35 cellular contexts compared by ENCODE assay signal in the genomic region with DNA sequence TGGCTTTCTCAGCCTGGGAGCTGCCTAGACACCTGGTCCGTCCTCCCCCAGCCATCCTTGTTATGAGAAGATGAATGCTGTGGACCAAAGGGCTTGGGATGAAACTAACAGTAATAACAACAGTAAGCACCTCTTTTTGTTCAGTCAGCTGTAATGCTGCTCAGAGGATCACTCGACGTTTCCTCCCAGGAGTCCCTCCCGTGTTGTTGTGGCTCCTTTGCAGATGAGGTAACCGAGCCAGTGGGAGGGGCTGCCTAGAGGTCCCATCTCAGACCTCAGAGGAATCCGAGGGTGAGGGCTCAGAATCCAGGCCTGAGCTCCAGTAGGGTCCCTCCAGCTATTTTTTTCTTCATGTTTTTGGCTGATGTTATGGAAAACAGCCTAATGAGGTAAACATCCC.
"Had no signal": no experiment of that assay in that cellular context is flagged by ENCODE, and none has a peak within 500 bp of the region (broad histone marks: within the 10 kb centered on the region; RNA-seq: fewer than 3 reads in every experiment).

No MANE protein-coding gene starts in this region.

- ATAC-seq: activated CD8-positive, alpha-beta T cell treated with anti-CD3 and anti-CD28 coated beads for 36 hours; activated naive CD4-positive, alpha-beta T cell treated with anti-CD3 and anti-CD28 coated beads, Interleukin-2, amount 50 U/mL, for 72 hours; activated T-cell treated with anti-CD3 and anti-CD28 coated beads, Interleukin-2, amount 50 U/mL, for 4 hours; activated T-cell treated with anti-CD3 and anti-CD28 coated beads, Interleukin-2, amount 50 U/mL, for 72 hours; activated T-helper 17 cell treated with anti-CD3 and anti-CD28 coated beads, Interleukin-2, amount 50 U/mL, for 72 hours; body of pancreas had no signal

- H3K4me1 Mint-ChIP-seq: activated B cell treated with CpG ODN at 0.5 μM for 24 hours; activated CD4-positive, alpha-beta T cell treated with anti-CD3 and anti-CD28 coated beads, Interleukin-2, amount 10 ng/mL, durations not matched to agents 24 days and 14 days; activated naive CD8-positive, alpha-beta T cell treated with anti-CD3 and anti-CD28 coated beads for 36 hours; activated T-helper 17 cell treated with anti-CD3 and anti-CD28 coated beads, Interleukin-2, amount 50 U/mL, for 72 hours had no signal

- H3K27me3 ChIP-seq: adrenal gland, body of pancreas, brain microvascular endothelial cell, breast epithelium had no signal

- H3K27me3 Mint-ChIP-seq: activated CD4-positive, alpha-beta memory T cell treated with anti-CD3 and anti-CD28 coated beads for 36 hours had no signal

- H3K4me3 Mint-ChIP-seq: activated B cell treated with CpG ODN at 0.5 μM for 24 hours; activated CD4-positive, alpha-beta memory T cell treated with anti-CD3 and anti-CD28 coated beads for 36 hours; activated CD4-positive, alpha-beta T cell treated with anti-CD3 and anti-CD28 coated beads, Interleukin-2, amount 10 ng/mL, durations not matched to agents 24 days and 14 days; activated CD8-positive, alpha-beta T cell treated with anti-CD3 and anti-CD28 coated beads for 36 hours; activated naive CD4-positive, alpha-beta T cell treated with anti-CD3 and anti-CD28 coated beads for 36 hours; activated naive CD8-positive, alpha-beta T cell treated with anti-CD3 and anti-CD28 coated beads for 36 hours; activated T-cell treated with anti-CD3 and anti-CD28 coated beads, Interleukin-2, amount 50 U/mL, for 4 hours; activated T-cell treated with anti-CD3 and anti-CD28 coated beads, Interleukin-2, amount 50 U/mL, for 72 hours; activated T-helper 1 cell treated with anti-CD3 and anti-CD28 coated beads, Interleukin-12 subunit alpha, Interleukin-12 subunit beta, Interleukin-2, Interleukin-4 antibody, amounts not matched to agents 30 ng/mL and 10 ng/mL and 1 ng/mL, durations not matched to agents 14 hours and 24 hours and 36 hours; activated T-helper 17 cell treated with anti-CD3 and anti-CD28 coated beads, Interleukin-2, amount 50 U/mL, for 72 hours; T-helper 1 cell treated with Interleukin-12 subunit alpha and Interleukin-12 subunit beta and Interleukin-4 antibody, amounts not matched to agents 30 μg/mL and 1 μg/mL, for 36 hours; T-helper 2 cell treated with Interferon-gamma antibody and Interleukin-4, amounts not matched to agents 5 μg/mL and 100 μg/mL, for 36 hours had no signal

- DNase-seq: activated B cell treated with CpG ODN at 0.5 μM for 24 hours; activated CD4-positive, alpha-beta memory T cell treated with anti-CD3 and anti-CD28 coated beads for 36 hours; activated CD4-positive, alpha-beta T cell treated with anti-CD3 and anti-CD28 coated beads for 4 hours; activated CD4-positive, alpha-beta T cell treated with anti-CD3 and anti-CD28 coated beads, Interleukin-2, amount 10 ng/mL, durations not matched to agents 24 days and 14 days; activated CD4-positive, alpha-beta T cell treated with anti-CD3 and anti-CD28 coated beads, Interleukin-2, amount 50 U/mL, for 1 hour; activated CD4-positive, alpha-beta T cell treated with anti-CD3 and anti-CD28 coated beads, Interleukin-2, amount 50 U/mL, for 4 hours; activated CD4-positive, CD25-positive, alpha-beta regulatory T cell treated with anti-CD3 and anti-CD28 coated beads, Interleukin-2, amount 50 U/mL, for 72 hours; activated CD8-positive, alpha-beta memory T cell treated with anti-CD3 and anti-CD28 coated beads, Interleukin-2, amount 50 U/mL, for 4 hours; activated CD8-positive, alpha-beta T cell treated with anti-CD3 and anti-CD28 coated beads for 36 hours; activated effector memory CD4-positive, alpha-beta T cell treated with anti-CD3 and anti-CD28 coated beads, Interleukin-2, amount 50 U/mL, for 16 hours; activated gamma-delta T cell treated with Interleukin-2 at 50 U/mL for 16 hours; activated naive CD4-positive, alpha-beta T cell; activated naive CD4-positive, alpha-beta T cell treated with anti-CD3 and anti-CD28 coated beads for 36 hours; activated naive CD4-positive, alpha-beta T cell treated with anti-CD3 and anti-CD28 coated beads, Interleukin-2, amount 50 U/mL, for 16 hours; activated naive CD8-positive, alpha-beta T cell treated with anti-CD3 and anti-CD28 coated beads for 36 hours; activated T-cell treated with anti-CD3 and anti-CD28 coated beads for 4 hours; activated T-cell treated with anti-CD3 and anti-CD28 coated beads, Interleukin-2, amount 50 U/mL, for 1 hour; activated T-cell treated with anti-CD3 and anti-CD28 coated beads, Interleukin-2, amount 50 U/mL, for 4 hours; activated T-cell treated with anti-CD3 and anti-CD28 coated beads, Interleukin-2, amount 50 U/mL, for 72 hours; adrenal gland; amniotic stem cell; aorta; body of pancreas; brain microvascular endothelial cell; central memory CD4-positive, alpha-beta T cell; T-helper 1 cell; T-helper 2 cell; T-helper 9 cell had no signal

- H3K4me3 ChIP-seq: adrenal gland, body of pancreas, breast epithelium had no signal

- H3K4me1 ChIP-seq: adrenal gland, body of pancreas, breast epithelium had no signal

- H3K9me3 ChIP-seq: adrenal gland, body of pancreas, breast epithelium had no signal

- H3K27ac ChIP-seq: adrenal gland, body of pancreas, brain microvascular endothelial cell, breast epithelium, VCaP had no signal

- H3K36me3 ChIP-seq: adrenal gland, brain microvascular endothelial cell, breast epithelium had no signal

- H3K27ac Mint-ChIP-seq: activated B cell treated with CpG ODN at 0.5 μM for 24 hours; activated CD4-positive, alpha-beta memory T cell treated with anti-CD3 and anti-CD28 coated beads for 36 hours; activated CD4-positive, alpha-beta T cell treated with anti-CD3 and anti-CD28 coated beads, Interleukin-2, amount 10 ng/mL, durations not matched to agents 24 days and 14 days; activated CD8-positive, alpha-beta T cell treated with anti-CD3 and anti-CD28 coated beads for 36 hours; activated naive CD4-positive, alpha-beta T cell treated with anti-CD3 and anti-CD28 coated beads for 36 hours; activated naive CD8-positive, alpha-beta T cell treated with anti-CD3 and anti-CD28 coated beads for 36 hours; activated T-cell treated with anti-CD3 and anti-CD28 coated beads, Interleukin-2, amount 50 U/mL, for 72 hours; activated T-helper 1 cell treated with anti-CD3 and anti-CD28 coated beads, Interleukin-12 subunit alpha, Interleukin-12 subunit beta, Interleukin-2, Interleukin-4 antibody, amounts not matched to agents 30 ng/mL and 10 ng/mL and 1 ng/mL, durations not matched to agents 14 hours and 24 hours and 36 hours; activated T-helper 17 cell treated with anti-CD3 and anti-CD28 coated beads, Interleukin-2, amount 50 U/mL, for 72 hours; T-helper 1 cell treated with Interleukin-12 subunit alpha and Interleukin-12 subunit beta and Interleukin-4 antibody, amounts not matched to agents 30 μg/mL and 1 μg/mL, for 36 hours; T-helper 2 cell treated with Interferon-gamma antibody and Interleukin-4, amounts not matched to agents 5 μg/mL and 100 μg/mL, for 36 hours had no signal

- H3K36me3 Mint-ChIP-seq: activated CD4-positive, alpha-beta memory T cell treated with anti-CD3 and anti-CD28 coated beads for 36 hours; activated naive CD4-positive, alpha-beta T cell treated with anti-CD3 and anti-CD28 coated beads, Interleukin-2, amount 50 U/mL, for 72 hours; activated naive CD8-positive, alpha-beta T cell treated with anti-CD3 and anti-CD28 coated beads for 36 hours had no signal

- H3K9me3 Mint-ChIP-seq: activated B cell treated with CpG ODN at 0.5 μM for 24 hours; activated CD4-positive, alpha-beta memory T cell treated with anti-CD3 and anti-CD28 coated beads for 36 hours; activated CD4-positive, alpha-beta T cell treated with anti-CD3 and anti-CD28 coated beads, Interleukin-2, amount 10 ng/mL, durations not matched to agents 24 days and 14 days; activated CD8-positive, alpha-beta T cell treated with anti-CD3 and anti-CD28 coated beads for 36 hours; activated naive CD4-positive, alpha-beta T cell treated with anti-CD3 and anti-CD28 coated beads for 36 hours; activated naive CD4-positive, alpha-beta T cell treated with anti-CD3 and anti-CD28 coated beads, Interleukin-2, amount 50 U/mL, for 72 hours; activated naive CD8-positive, alpha-beta T cell treated with anti-CD3 and anti-CD28 coated beads for 36 hours; activated T-cell treated with anti-CD3 and anti-CD28 coated beads, Interleukin-2, amount 50 U/mL, for 4 hours; activated T-cell treated with anti-CD3 and anti-CD28 coated beads, Interleukin-2, amount 50 U/mL, for 72 hours; activated T-helper 1 cell treated with anti-CD3 and anti-CD28 coated beads, Interleukin-12 subunit alpha, Interleukin-12 subunit beta, Interleukin-2, Interleukin-4 antibody, amounts not matched to agents 30 ng/mL and 10 ng/mL and 1 ng/mL, durations not matched to agents 14 hours and 24 hours and 36 hours; activated T-helper 17 cell treated with anti-CD3 and anti-CD28 coated beads, Interleukin-2, amount 50 U/mL, for 72 hours; T-helper 1 cell treated with Interleukin-12 subunit alpha and Interleukin-12 subunit beta and Interleukin-4 antibody, amounts not matched to agents 30 μg/mL and 1 μg/mL, for 36 hours; T-helper 2 cell treated with Interferon-gamma antibody and Interleukin-4, amounts not matched to agents 5 μg/mL and 100 μg/mL, for 36 hours had no signal
